23 cellular contexts compared by ENCODE assay signal in genomic region chr10:6513509-6513908, GRCh38.
DNase-seq lines count a peak whose midpoint lies in the region; ATAC-seq and TF ChIP-seq lines count a peak whose summit lies in the region.
"Had no signal": no experiment of that assay in that cellular context is flagged by ENCODE, and none has a peak within 500 bp of the region (broad histone marks: within the 10 kb centered on the region; RNA-seq: fewer than 3 reads in every experiment).

No MANE protein-coding gene starts in this region.

- no peaks in the 10 kb centered on the region for H3K27me3 Mint-ChIP-seq in activated CD8-positive, alpha-beta memory T cell treated with anti-CD3 and anti-CD28 coated beads, Interleukin-2, amount 10 ng/mL, durations not matched to agents 7 days and 5 days
- H3K27me3 Mint-ChIP-seq in GM23338 (ENCODE audit: insufficient read depth, low read depth, poor library complexity) = peaks cover 1% of the 10 kb centered on the region
- H3K27me3 Mint-ChIP-seq: naive B cell had no signal

- no peaks in the 10 kb centered on the region for H3K79me2 ChIP-seq in GM23338 (replicated peaks; ENCODE audit: insufficient read depth)

- intact Hi-C loops in psoas muscle (cut with DNase I) (no loop called here), lower leg skin (cut with DNase I; ENCODE audit: low total_unique reads) (no loop called here)

- no peak overlapping the region for H3K4me2 ChIP-seq in GM23338
- H3K4me2 ChIP-seq: A549; BLaER1 treated with 17β-estradiol and CSF1 and Interleukin-3, amounts not matched to agents 10 nM and 100 nM had no signal

- H3K9me3 Mint-ChIP-seq in activated CD8-positive, alpha-beta memory T cell treated with anti-CD3 and anti-CD28 coated beads, Interleukin-2, amount 10 ng/mL, durations not matched to agents 7 days and 5 days (ENCODE audit: low read depth) = peaks cover 10% of the 10 kb centered on the region
- peaks cover 6 to 9% of the 10 kb centered on the region in 2 donors for H3K9me3 Mint-ChIP-seq in activated naive CD4-positive, alpha-beta T cell treated with anti-CD3 and anti-CD28 coated beads, Interleukin-2, amount 50 U/mL, for 72 hours
- peaks cover 8% of the 10 kb centered on the region; the same call in 2 of the 3 replicates for H3K9me3 Mint-ChIP-seq in GM23338

- TF ChIP-seq CTCF in psoas muscle (IDR thresholded peaks at IDR 0.05) (no peak), GM23338 (conservative IDR thresholded peaks at IDR 0.05; ENCODE audit: low read depth in 2 of 2) (no peak), lower leg skin (IDR thresholded peaks at IDR 0.05) (no peak)

- H3K36me3 Mint-ChIP-seq in activated CD8-positive, alpha-beta memory T cell treated with anti-CD3 and anti-CD28 coated beads, Interleukin-2, amount 10 ng/mL, durations not matched to agents 7 days and 5 days = peaks cover 71% of the 10 kb centered on the region
- H3K36me3 Mint-ChIP-seq in activated naive CD4-positive, alpha-beta T cell treated with anti-CD3 and anti-CD28 coated beads, Interleukin-2, amount 50 U/mL, for 72 hours = peaks cover 30 to 74% of the 10 kb centered on the region in 2 donors
- H3K36me3 Mint-ChIP-seq in GM23338 (ENCODE audit: low read depth) = peaks cover 30% of the 10 kb centered on the region
- H3K36me3 Mint-ChIP-seq: naive B cell had no signal

- no peak overlapping the region for H2AFZ ChIP-seq in GM23338

- no peak for DNase-seq in activated CD8-positive, alpha-beta memory T cell treated with anti-CD3 and anti-CD28 coated beads, Interleukin-2, amount 10 ng/mL, durations not matched to agents 7 days and 5 days
- no peak for DNase-seq in activated CD8-positive, alpha-beta memory T cell treated with anti-CD3 and anti-CD28 coated beads, Interleukin-2, amount 50 U/mL, for 48 hours
- DNase-seq in Jurkat, Clone E6-1 (ENCODE audit: low read depth, low spot score) = peak; percentile 79
- DNase-seq in activated naive CD4-positive, alpha-beta T cell treated with anti-CD3 and anti-CD28 coated beads, Interleukin-2, amount 50 U/mL, for 72 hours (ENCODE audit: low spot score in 2 of 2) = peak; percentile 31 to 75
- no peak for DNase-seq in psoas muscle
- DNase-seq in GM23338 (ENCODE audit: low spot score) = no peak
- DNase-seq in lower leg skin (ENCODE audit: low spot score in 2 of 2) = no peak
- DNase-seq in UCSD-AML1 (lab: John Stamatoyannopoulos, UW; ENCODE audit: unreplicated experiment) = no peak
- DNase-seq: activated B cell treated with CpG ODN at 0.5 μM for 24 hours, DMS153, hippocampal formation, kidney, naive B cell, NCI-H2081, NCI-H510A treated with DMSO at 0.1 percent for 48 hours, posterior cingulate gyrus, tibial artery had no signal

- no peak overlapping the region for H3K4me3 ChIP-seq in Jurkat, Clone E6-1 (ENCODE audit: low read length)
- peak overlapping the region; percentile 57 for H3K4me3 ChIP-seq in psoas muscle
- H3K4me3 ChIP-seq in GM23338 = no peak overlapping the region
- H3K4me3 ChIP-seq in lower leg skin (ENCODE audit: low read depth, poor library complexity, severe bottlenecking) = no peak overlapping the region
- H3K4me3 ChIP-seq: A549; BLaER1 treated with 17β-estradiol and CSF1 and Interleukin-3, amounts not matched to agents 10 nM and 100 nM; coronary artery; K562; skin epidermis; tibial artery had no signal

- no peak for TF ChIP-seq POLR2A in lower leg skin (IDR thresholded peaks at IDR 0.05)

- peaks cover 59% of the 10 kb centered on the region for H3K4me1 Mint-ChIP-seq in activated CD8-positive, alpha-beta memory T cell treated with anti-CD3 and anti-CD28 coated beads, Interleukin-2, amount 10 ng/mL, durations not matched to agents 7 days and 5 days
- H3K4me1 Mint-ChIP-seq in GM23338 = peaks cover 12% of the 10 kb centered on the region
- H3K4me1 Mint-ChIP-seq: activated B cell treated with CpG ODN at 0.5 μM for 24 hours had no signal

- no peaks in the 10 kb centered on the region for H3K9me2 ChIP-seq in GM23338 (ENCODE audit: insufficient read depth)

- H3K9me3 ChIP-seq in psoas muscle = no peaks in the 10 kb centered on the region
- H3K9me3 ChIP-seq: A549, tibial artery had no signal

- H3K27ac Mint-ChIP-seq in activated CD8-positive, alpha-beta memory T cell treated with anti-CD3 and anti-CD28 coated beads, Interleukin-2, amount 10 ng/mL, durations not matched to agents 7 days and 5 days = peak overlapping the region; percentile 71
- peak overlapping the region; percentile 1 to 91 for H3K27ac Mint-ChIP-seq in activated naive CD4-positive, alpha-beta T cell treated with anti-CD3 and anti-CD28 coated beads, Interleukin-2, amount 50 U/mL, for 72 hours
- no peak overlapping the region for H3K27ac Mint-ChIP-seq in GM23338
- H3K27ac Mint-ChIP-seq: activated B cell treated with CpG ODN at 0.5 μM for 24 hours, naive B cell had no signal

- H3F3A ChIP-seq in GM23338 (replicated peaks; ENCODE audit: low read depth) = no peaks in the 10 kb centered on the region

- peak; percentile 78 for ATAC-seq in activated CD8-positive, alpha-beta memory T cell treated with anti-CD3 and anti-CD28 coated beads, Interleukin-2, amount 10 ng/mL, durations not matched to agents 7 days and 5 days
- peak; percentile 95 to 97 for ATAC-seq in activated naive CD4-positive, alpha-beta T cell treated with anti-CD3 and anti-CD28 coated beads, Interleukin-2, amount 50 U/mL, for 72 hours
- peak in 3 of 4 donors; percentile 17 to 50 (median 24) for ATAC-seq in psoas muscle
- no peak for ATAC-seq in GM23338
- ATAC-seq: A549, K562, Right ventricle myocardium inferior had no signal

- H3K36me3 ChIP-seq in psoas muscle (ENCODE audit: insufficient read depth in 1 of 2, low read depth in 1 of 2) (peaks cover 0 to 15% of the 10 kb centered on the region in 2 donors), GM23338 (ENCODE audit: insufficient read depth) (peaks cover 17% of the 10 kb centered on the region; the same call in 1 of the 2 replicates)
- H3K36me3 ChIP-seq: tibial artery had no signal

- H3K27ac ChIP-seq in psoas muscle (peak overlapping the region; percentile 87), GM23338 (ENCODE audit: low read depth) (no peak overlapping the region)
- H3K27ac ChIP-seq: A549; BLaER1 treated with 17β-estradiol and CSF1 and Interleukin-3, amounts not matched to agents 10 nM and 100 nM; coronary artery; skin epidermis; tibial artery had no signal

- WGBS in psoas muscle, 3 donors = 40 to 53% (median 44%) methylated on average over 3 of the region's 3 CpGs
- WGBS in lower leg skin, 2 donors = 60 to 66% methylated on average over 3 of the region's 3 CpGs

- H4K20me1 ChIP-seq in GM23338 (replicated peaks; ENCODE audit: insufficient read depth) = 0 out of 2 replicates have a peak, but pooled peaks cover 4% of the 10 kb centered on the region
- H4K20me1 ChIP-seq: BLaER1 treated with 17β-estradiol and CSF1 and Interleukin-3, amounts not matched to agents 10 nM and 100 nM had no signal

- no peak overlapping the region for H3K4me3 Mint-ChIP-seq in activated CD8-positive, alpha-beta memory T cell treated with anti-CD3 and anti-CD28 coated beads, Interleukin-2, amount 10 ng/mL, durations not matched to agents 7 days and 5 days
- no peak overlapping the region for H3K4me3 Mint-ChIP-seq in GM23338
- H3K4me3 Mint-ChIP-seq: activated B cell treated with CpG ODN at 0.5 μM for 24 hours, naive B cell had no signal

- CTCF ChIA-PET in activated CD8-positive, alpha-beta memory T cell treated with anti-CD3 and anti-CD28 coated beads, Interleukin-2, amount 10 ng/mL, durations not matched to agents 7 days and 5 days (lab: Charles Lee) = interaction anchor here (1.5 kb wide), 1 partner anchor 11 kb away, joined by 3 read pairs; no protein-coding TSS in a partner anchor

- H3K4me1 ChIP-seq in psoas muscle (peaks cover 28% of the 10 kb centered on the region), GM23338 (ENCODE audit: insufficient read depth) (no peaks in the 10 kb centered on the region; the same call in 1 of the 2 replicates)
- H3K4me1 ChIP-seq: A549, tibial artery had no signal

- H3K27me3 ChIP-seq in psoas muscle (ENCODE audit: insufficient read depth in 3 of 3, low read length in 2 of 3) = no peaks in the 10 kb centered on the region
- H3K27me3 ChIP-seq in GM23338 (ENCODE audit: insufficient read depth) = no peaks in the 10 kb centered on the region
- H3K27me3 ChIP-seq: BLaER1 treated with 17β-estradiol and CSF1 and Interleukin-3, amounts not matched to agents 10 nM and 100 nM; tibial artery had no signal

Comparison
In these comparisons a context has a peak if more than half of its experiments do, and no peak if none do; other contexts are left out.
1. DNase-seq: peak in Jurkat, Clone E6-1 (single experiment) and activated naive CD4-positive, alpha-beta T cell treated with anti-CD3 and anti-CD28 coated beads, Interleukin-2, amount 50 U/mL, for 72 hours (2 of 2); none in activated CD8-positive, alpha-beta memory T cell treated with anti-CD3 and anti-CD28 coated beads, Interleukin-2, amount 10 ng/mL, durations not matched to agents 7 days and 5 days (single experiment), activated CD8-positive, alpha-beta memory T cell treated with anti-CD3 and anti-CD28 coated beads, Interleukin-2, amount 50 U/mL, for 48 hours (single experiment), psoas muscle (0 of 2), GM23338 (single experiment), lower leg skin (0 of 2) and UCSD-AML1 (single experiment).